ENCODE assay signal across 25 cellular contexts in the genomic region with DNA sequence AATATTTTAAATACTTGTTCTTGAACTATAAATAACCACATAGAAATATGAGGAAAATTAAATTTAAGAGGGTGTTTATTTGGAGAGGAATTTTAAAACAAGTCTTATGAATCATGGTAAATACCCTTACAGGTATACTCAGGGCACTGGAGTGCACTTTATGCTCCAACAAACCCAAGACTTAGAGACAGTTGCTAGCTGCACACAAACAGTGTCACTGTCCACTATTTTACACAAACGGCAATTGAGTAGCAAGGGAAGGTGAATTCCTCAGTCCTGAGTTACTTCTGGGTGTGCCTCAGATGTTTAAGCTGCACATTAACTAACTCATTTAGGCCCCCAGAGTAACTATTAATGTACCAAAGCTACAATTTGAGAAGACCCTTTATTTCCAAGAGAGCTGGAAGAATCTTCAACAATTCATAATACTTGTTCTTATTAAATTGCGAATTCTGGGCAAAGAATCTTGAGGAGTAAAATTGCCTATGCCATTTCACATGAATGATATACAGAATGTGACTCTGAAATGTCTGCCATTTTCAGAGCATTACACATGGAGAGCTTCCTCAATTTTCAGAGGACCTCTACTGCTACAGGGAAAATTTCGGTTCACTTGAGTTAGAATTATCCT.
A peak's percentile ranks its signal among the peaks of the same experiment; 100 is the strongest.
DNase-seq lines count a peak whose midpoint lies in the region; ATAC-seq and TF ChIP-seq lines count a peak whose summit lies in the region.
"Had no signal": no experiment of that assay in that cellular context is flagged by ENCODE, and none has a peak within 500 bp of the region (broad histone marks: within the 10 kb centered on the region; RNA-seq: fewer than 3 reads in every experiment).

No MANE protein-coding gene starts in this region.

- no peak for TF ChIP-seq CTCF in mammary epithelial cell (conservative IDR thresholded peaks at IDR 0.05 in 1 of 2, IDR thresholded peaks at IDR 0.05 in 1 of 2; ENCODE audit: extremely low read depth in 1 of 2, insufficient read depth in 1 of 2, low read depth in 1 of 2, low read length in 2 of 2)
- no peak for TF ChIP-seq CTCF in breast epithelium (IDR thresholded peaks at IDR 0.05)
- TF ChIP-seq CTCF in hepatocyte (IDR thresholded peaks at IDR 0.05; ENCODE audit: poor library complexity) = no peak
- TF ChIP-seq CTCF in tibial nerve (IDR thresholded peaks at IDR 0.05) = no peak

- H2AFZ ChIP-seq in mammary epithelial cell (ENCODE audit: low read depth, low read length) (no peak overlapping the region), hepatocyte (no peak overlapping the region)

- no peak overlapping the region for H2BK120ac ChIP-seq in mesendoderm (ENCODE audit: low read depth, low read length)

- DNase-seq in mammary epithelial cell (peak; percentile 81), breast epithelium (ENCODE audit: low spot score in 2 of 2) (no peak), hepatocyte (ENCODE audit: low spot score) (peak; percentile 16), mesendoderm (no peak), COR-L47 (lab: John Stamatoyannopoulos, UW) (no peak), tibial nerve (ENCODE audit: low spot score in 2 of 2) (no peak), NCI-H2171 (lab: John Stamatoyannopoulos, UW) (no peak)
- DNase-seq: 8988T; activated CD4-positive, alpha-beta memory T cell treated with anti-CD3 and anti-CD28 coated beads, Interleukin-2, amount 10 ng/mL, durations not matched to agents 7 days and 5 days; activated CD8-positive, alpha-beta memory T cell treated with anti-CD3 and anti-CD28 coated beads, Interleukin-2, amount 50 U/mL, for 4 hours; activated naive CD4-positive, alpha-beta T cell treated with anti-CD3 and anti-CD28 coated beads, Interleukin-2, amount 10 ng/mL, durations not matched to agents 7 days and 5 days; brain microvascular endothelial cell; dorsolateral prefrontal cortex; immature natural killer cell; NCI-H1417; NCI-H2029; NCI-H526; NK-92 treated with Interleukin-12 subunit alpha and Interleukin-12 subunit beta, amount 100 ng/mL, for 24 hours; Peyer's patch; SHP77 treated with DMSO at 0.1 percent for 48 hours; stimulated activated naive B cell treated with anti-CD40 and anti-IgM and Interleukin-4, amounts not matched to agents 10 μg/mL and 1 μg/mL and 100 μg/mL, for 72 hours had no signal

- H3K79me2 ChIP-seq in mammary epithelial cell (ENCODE audit: insufficient read depth, low read length) = no peaks in the 10 kb centered on the region
- H3K79me2 ChIP-seq in hepatocyte = no peaks in the 10 kb centered on the region
- no peaks in the 10 kb centered on the region for H3K79me2 ChIP-seq in mesendoderm (ENCODE audit: control insufficient read depth, insufficient read depth, low read length)

- no peak for ATAC-seq in HG02852 (IDR thresholded peaks at IDR 0.05; ENCODE audit: unreplicated experiment)
- ATAC-seq: activated T-helper 17 cell treated with anti-CD3 and anti-CD28 coated beads, Interleukin-2, amount 50 U/mL, for 72 hours; stimulated activated naive B cell treated with anti-CD40 and anti-IgM and Interleukin-4, amounts not matched to agents 10 μg/mL and 1 μg/mL and 100 μg/mL, for 72 hours had no signal

- no peak overlapping the region for H2BK15ac ChIP-seq in mesendoderm (replicated peaks; ENCODE audit: low read depth)

- no TSS peak for BruUV-seq in mammary epithelial cell (replicated peaks; lab: Mats Ljungman, UMichigan)

- H3K79me1 ChIP-seq in mesendoderm (ENCODE audit: low read length) = no peaks in the 10 kb centered on the region

- dilution Hi-C loops in mammary epithelial cell (cut with HindIII; ENCODE audit: low sequenced_read_pairs) = no loop called here

- H2AK5ac ChIP-seq in mesendoderm (ENCODE audit: low read length) = peak overlapping the region; percentile 57

- H3K4me3 ChIP-seq in mammary epithelial cell (replicated peaks in 1 of 3; ENCODE audit: insufficient read depth in 1 of 3, low read depth in 2 of 3, low read length in 3 of 3) = no peak overlapping the region
- H3K4me3 ChIP-seq in breast epithelium = no peak overlapping the region
- H3K4me3 ChIP-seq in hepatocyte = no peak overlapping the region
- no peak overlapping the region for H3K4me3 ChIP-seq in mesendoderm (ENCODE audit: low read length)
- no peak overlapping the region for H3K4me3 ChIP-seq in tibial nerve
- H3K4me3 ChIP-seq: dorsolateral prefrontal cortex, Peyer's patch, skin epidermis had no signal

- no peak overlapping the region for H3K4ac ChIP-seq in mesendoderm (ENCODE audit: low read depth, low read length)

- in situ Hi-C loops in mammary epithelial cell (cut with MboI; ENCODE audit: low sequenced_read_pairs in 2 of 2) = no loop called here

- 76% methylated on average over 3 of the region's 3 CpGs for WGBS in mammary epithelial cell (ENCODE audit: low coverage, missing lambda C conversion rate)
- 85% methylated on average over 3 of the region's 3 CpGs for WGBS in hepatocyte (ENCODE audit: low lambda C conversion rate, missing lambda C conversion rate)
- no CpG with 5 or more reads among the region's 3 CpGs for WGBS in mesendoderm (ENCODE audit: extremely low coverage, insufficient coverage, low lambda C conversion rate)
- 80 to 82% methylated on average over 3 of the region's 3 CpGs for WGBS in tibial nerve, 2 donors

- no peaks in the 10 kb centered on the region for H3K9me3 ChIP-seq in mammary epithelial cell (replicated peaks; ENCODE audit: insufficient read depth, low read length)
- H3K9me3 ChIP-seq in breast epithelium = no peaks in the 10 kb centered on the region
- no peaks in the 10 kb centered on the region for H3K9me3 ChIP-seq in hepatocyte (ENCODE audit: low read depth)
- H3K9me3 ChIP-seq in tibial nerve = peaks cover 0 to 7% (median 0%) of the 10 kb centered on the region in 4 donors
- H3K9me3 ChIP-seq: Peyer's patch had no signal

- TF ChIP-seq POLR2A in breast epithelium (IDR thresholded peaks at IDR 0.05) (no peak), tibial nerve (IDR thresholded peaks at IDR 0.05) (no peak)

- no peaks in the 10 kb centered on the region for H3K36me3 ChIP-seq in mammary epithelial cell (ENCODE audit: insufficient read depth, low read length)
- no peaks in the 10 kb centered on the region for H3K36me3 ChIP-seq in breast epithelium
- H3K36me3 ChIP-seq in hepatocyte (replicated peaks; ENCODE audit: insufficient read depth, low read depth) = no peaks in the 10 kb centered on the region
- H3K36me3 ChIP-seq in mesendoderm (ENCODE audit: control insufficient read depth, insufficient read depth, low read length) = no peaks in the 10 kb centered on the region
- H3K36me3 ChIP-seq in tibial nerve = no peaks in the 10 kb centered on the region
- H3K36me3 ChIP-seq: brain microvascular endothelial cell, Peyer's patch had no signal

- no peak overlapping the region for H3K27ac ChIP-seq in mammary epithelial cell (ENCODE audit: insufficient read depth, low read depth, low read length)
- H3K27ac ChIP-seq in breast epithelium = no peak overlapping the region
- peak overlapping the region; percentile 38 for H3K27ac ChIP-seq in hepatocyte
- no peak overlapping the region for H3K27ac ChIP-seq in mesendoderm (ENCODE audit: low read depth, low read length)
- no peak overlapping the region for H3K27ac ChIP-seq in tibial nerve
- H3K27ac ChIP-seq: brain microvascular endothelial cell, C4-2B, dorsolateral prefrontal cortex, Peyer's patch, skin epidermis had no signal

- H2BK5ac ChIP-seq in mesendoderm (ENCODE audit: low read length) = no peak overlapping the region

- H4K20me1 ChIP-seq in mammary epithelial cell (ENCODE audit: insufficient read depth, low read length) = no peaks in the 10 kb centered on the region
- H4K20me1 ChIP-seq in hepatocyte (ENCODE audit: insufficient read depth, poor library complexity, severe bottlenecking) = no peaks in the 10 kb centered on the region

- CTCF ChIA-PET in mammary epithelial cell (lab: Charles Lee; ENCODE audit: low non-redundant PET) = no interaction called here

- no peak overlapping the region for H3K23ac ChIP-seq in mesendoderm (ENCODE audit: low read length)

- no peak overlapping the region for H3K56ac ChIP-seq in mesendoderm (ENCODE audit: low read length)

- H3K4me2 ChIP-seq in mammary epithelial cell (ENCODE audit: insufficient read depth, low read depth, low read length) (no peak overlapping the region), hepatocyte (no peak overlapping the region), mesendoderm (ENCODE audit: low read length) (no peak overlapping the region)

- TF ChIP-seq EP300 in tibial nerve (IDR thresholded peaks at IDR 0.05) = no peak

- H3K9me2 ChIP-seq in hepatocyte (replicated peaks; ENCODE audit: insufficient read depth) = no peaks in the 10 kb centered on the region

- intact Hi-C loops in mammary epithelial cell (cut with micrococcal nuclease) = no loop called here
- intact Hi-C loops in breast epithelium (cut with DNase I; ENCODE audit: low total_unique reads) = no loop called here

- no peaks in the 10 kb centered on the region for H3K27me3 ChIP-seq in mammary epithelial cell (ENCODE audit: insufficient read depth, low read length)
- H3K27me3 ChIP-seq in breast epithelium = no peaks in the 10 kb centered on the region
- H3K27me3 ChIP-seq in hepatocyte = no peaks in the 10 kb centered on the region
- H3K27me3 ChIP-seq in mesendoderm (ENCODE audit: insufficient read depth, low read length, poor library complexity) = no peaks in the 10 kb centered on the region
- H3K27me3 ChIP-seq in tibial nerve = no peaks in the 10 kb centered on the region
- H3K27me3 ChIP-seq: brain microvascular endothelial cell, dorsolateral prefrontal cortex, Peyer's patch had no signal

- peaks cover 18% of the 10 kb centered on the region for H3K4me1 ChIP-seq in mammary epithelial cell (ENCODE audit: insufficient read depth, low read length)
- no peaks in the 10 kb centered on the region for H3K4me1 ChIP-seq in breast epithelium
- peaks cover 5% of the 10 kb centered on the region for H3K4me1 ChIP-seq in hepatocyte (ENCODE audit: insufficient read depth)
- no peaks in the 10 kb centered on the region for H3K4me1 ChIP-seq in mesendoderm (ENCODE audit: control insufficient read depth, low read depth, low read length)
- no peaks in the 10 kb centered on the region for H3K4me1 ChIP-seq in tibial nerve

- H4K5ac ChIP-seq in mesendoderm (ENCODE audit: low read length) = no peak overlapping the region

- H4K8ac ChIP-seq in mesendoderm (ENCODE audit: low read depth, low read length) = no peak overlapping the region

- no peak overlapping the region for H3K9ac ChIP-seq in mammary epithelial cell (ENCODE audit: insufficient read depth, low read length)
- no peak overlapping the region for H3K9ac ChIP-seq in mesendoderm (ENCODE audit: low read length)

- H3K18ac ChIP-seq in mesendoderm (ENCODE audit: low read length) = peak overlapping the region; percentile 90

Comparison
In these comparisons a context has a peak if more than half of its experiments do, and no peak if none do; other contexts are left out.
1. DNase-seq: peak in mammary epithelial cell (single experiment) and hepatocyte (single experiment); none in breast epithelium (0 of 2), mesendoderm (single experiment), COR-L47 (single experiment), tibial nerve (0 of 2) and NCI-H2171 (single experiment).